8 cellular contexts compared by ENCODE assay signal in genomic region chr9:132240860-132241482, GRCh38.
DNase-seq lines count a peak whose midpoint lies in the region; ATAC-seq and TF ChIP-seq lines count a peak whose summit lies in the region.

No MANE protein-coding gene starts in this region.

- H3K9me2 ChIP-seq in GM23338 (ENCODE audit: insufficient read depth) (no peaks in the 10 kb centered on the region), Loucy (replicated peaks; ENCODE audit: low read depth, low read length) (no peaks in the 10 kb centered on the region)

- H3K27me3 ChIP-seq in GM23338 (ENCODE audit: insufficient read depth) (peaks cover 28% of the 10 kb centered on the region), Loucy (ENCODE audit: insufficient read depth, low read length, poor library complexity, severe bottlenecking) (no peaks in the 10 kb centered on the region)

- ATAC-seq in GM23338, result peak; percentile 80
- ATAC-seq in naive thymus-derived CD8-positive, alpha-beta T cell, result peak; percentile 88 to 91
- peak; percentile 94 for ATAC-seq in stimulated activated effector memory CD8-positive, alpha-beta T cell treated with anti-CD3 and anti-CD28 coated beads, Interleukin-12 subunit alpha, Interleukin-12 subunit beta, amount 100 ng/mL, for 72 hours

- peak overlapping the region; percentile 96 for H2AFZ ChIP-seq in GM23338
- H2AFZ ChIP-seq in Loucy (ENCODE audit: low read length), result peak overlapping the region; percentile 58; the same call in 1 of the 2 replicates

- H3K36me3 ChIP-seq in GM23338 (ENCODE audit: insufficient read depth) (no peaks in the 10 kb centered on the region), Loucy (ENCODE audit: insufficient read depth, low read length) (no peaks in the 10 kb centered on the region)

- peak overlapping the region; percentile 83 for H3K4me3 ChIP-seq in GM23338
- peak overlapping the region; percentile 84 for H3K4me3 ChIP-seq in Loucy (ENCODE audit: low read length, poor library complexity, severe bottlenecking)
- peak overlapping the region; percentile 57 for H3K4me3 ChIP-seq in fibroblast of pulmonary artery (replicated peaks; ENCODE audit: low read depth, low read length)

- H3K36me3 Mint-ChIP-seq in GM23338 (ENCODE audit: low read depth), result no peaks in the 10 kb centered on the region
- no peaks in the 10 kb centered on the region for H3K36me3 Mint-ChIP-seq in activated T-helper 2 cell treated with anti-CD3 and anti-CD28 coated beads, Interferon-gamma antibody, Interleukin-2, Interleukin-4, amounts not matched to agents 10 μg/mL and 5 μg/mL and 100 μg/mL, durations not matched to agents 14 hours and 24 hours and 36 hours (ENCODE audit: low read depth)
- no peaks in the 10 kb centered on the region for H3K36me3 Mint-ChIP-seq in naive thymus-derived CD8-positive, alpha-beta T cell
- peaks cover 6% of the 10 kb centered on the region for H3K36me3 Mint-ChIP-seq in stimulated activated effector memory CD8-positive, alpha-beta T cell treated with anti-CD3 and anti-CD28 coated beads, Interleukin-12 subunit alpha, Interleukin-12 subunit beta, amount 100 ng/mL, for 72 hours

- H3K4me1 ChIP-seq in GM23338 (ENCODE audit: insufficient read depth) (peaks cover 24% of the 10 kb centered on the region), Loucy (ENCODE audit: insufficient read depth, low read length, poor library complexity, severe bottlenecking) (peaks cover 21% of the 10 kb centered on the region)

- no peaks in the 10 kb centered on the region for H3K9me3 Mint-ChIP-seq in GM23338
- H3K9me3 Mint-ChIP-seq in activated T-helper 2 cell treated with anti-CD3 and anti-CD28 coated beads, Interferon-gamma antibody, Interleukin-2, Interleukin-4, amounts not matched to agents 10 μg/mL and 5 μg/mL and 100 μg/mL, durations not matched to agents 14 hours and 24 hours and 36 hours, result no peaks in the 10 kb centered on the region
- H3K9me3 Mint-ChIP-seq in naive thymus-derived CD8-positive, alpha-beta T cell, result no peaks in the 10 kb centered on the region
- no peaks in the 10 kb centered on the region for H3K9me3 Mint-ChIP-seq in stimulated activated effector memory CD8-positive, alpha-beta T cell treated with anti-CD3 and anti-CD28 coated beads, Interleukin-12 subunit alpha, Interleukin-12 subunit beta, amount 100 ng/mL, for 72 hours

- DNase-seq in DMS79 (lab: John Stamatoyannopoulos, UW) (peak; percentile 10), GM23338 (ENCODE audit: low spot score) (peak; percentile 99), RWPE1 (ENCODE audit: low spot score) (peak; percentile 99), fibroblast of pulmonary artery (ENCODE audit: low read depth) (peak; percentile 95)
- DNase-seq in activated T-helper 2 cell treated with anti-CD3 and anti-CD28 coated beads, Interferon-gamma antibody, Interleukin-2, Interleukin-4, amounts not matched to agents 10 μg/mL and 5 μg/mL and 100 μg/mL, durations not matched to agents 14 hours and 24 hours and 36 hours (ENCODE audit: low spot score), result peak; percentile 98
- DNase-seq in naive thymus-derived CD8-positive, alpha-beta T cell, result peak; percentile 96 to 100 (median 100)
- DNase-seq in stimulated activated effector memory CD8-positive, alpha-beta T cell treated with anti-CD3 and anti-CD28 coated beads, Interleukin-12 subunit alpha, Interleukin-12 subunit beta, amount 100 ng/mL, for 72 hours (ENCODE audit: low spot score in 2 of 2), result peak; percentile 95 to 98

- H3K27ac ChIP-seq in GM23338 (ENCODE audit: low read depth), result no peak overlapping the region
- H3K27ac ChIP-seq in RWPE1, result no peak overlapping the region

- H3K27me3 Mint-ChIP-seq in GM23338 (ENCODE audit: insufficient read depth, low read depth, poor library complexity), result peaks cover 46% of the 10 kb centered on the region
- H3K27me3 Mint-ChIP-seq in activated T-helper 2 cell treated with anti-CD3 and anti-CD28 coated beads, Interferon-gamma antibody, Interleukin-2, Interleukin-4, amounts not matched to agents 10 μg/mL and 5 μg/mL and 100 μg/mL, durations not matched to agents 14 hours and 24 hours and 36 hours (ENCODE audit: low read depth), result peaks cover 30% of the 10 kb centered on the region
- H3K27me3 Mint-ChIP-seq in naive thymus-derived CD8-positive, alpha-beta T cell, result peaks cover 0 to 3% (median 0%) of the 10 kb centered on the region in 5 donors

- H3K9me3 ChIP-seq in Loucy (ENCODE audit: insufficient read depth, low read depth, low read length), result no peaks in the 10 kb centered on the region

- POLR2A ChIA-PET in RWPE1 (lab: Yijun Ruan, JAX; ENCODE audit: low non-redundant PET), result no interaction called here
- POLR2A ChIA-PET in naive thymus-derived CD8-positive, alpha-beta T cell (lab: Charles Lee), result interaction anchor here (0.6 to 1.4 kb wide), 14 partner anchors 12 to 1503 kb away, joined by 3 to 13 read pairs (median 3); partner anchors contain the start of genes GTF3C5, MED27, NTNG2 and NUP214

- peaks cover 31% of the 10 kb centered on the region for H3K4me1 Mint-ChIP-seq in GM23338
- peaks cover 6% of the 10 kb centered on the region for H3K4me1 Mint-ChIP-seq in activated T-helper 2 cell treated with anti-CD3 and anti-CD28 coated beads, Interferon-gamma antibody, Interleukin-2, Interleukin-4, amounts not matched to agents 10 μg/mL and 5 μg/mL and 100 μg/mL, durations not matched to agents 14 hours and 24 hours and 36 hours (ENCODE audit: low read depth)
- peaks cover 11 to 25% (median 19%) of the 10 kb centered on the region in 4 donors for H3K4me1 Mint-ChIP-seq in naive thymus-derived CD8-positive, alpha-beta T cell
- peaks cover 20% of the 10 kb centered on the region for H3K4me1 Mint-ChIP-seq in stimulated activated effector memory CD8-positive, alpha-beta T cell treated with anti-CD3 and anti-CD28 coated beads, Interleukin-12 subunit alpha, Interleukin-12 subunit beta, amount 100 ng/mL, for 72 hours

- H4K20me1 ChIP-seq in GM23338 (replicated peaks; ENCODE audit: insufficient read depth) (no peaks in the 10 kb centered on the region), Loucy (ENCODE audit: insufficient read depth, low read length, poor library complexity, severe bottlenecking) (no peaks in the 10 kb centered on the region)

- peak overlapping the region; percentile 56 for H3K9ac ChIP-seq in Loucy (ENCODE audit: low read depth, low read length, poor library complexity, severe bottlenecking)

- H3K79me2 ChIP-seq in GM23338 (replicated peaks; ENCODE audit: insufficient read depth) (no peaks in the 10 kb centered on the region), Loucy (ENCODE audit: insufficient read depth, low read length) (no peaks in the 10 kb centered on the region)

- CTCF ChIA-PET in RWPE1 (lab: Yijun Ruan, JAX), result interaction anchor here (0.6 to 4.3 kb wide), 6 partner anchors 12 to 485 kb away, joined by 3 to 20 read pairs (median 4); no protein-coding TSS in a partner anchor

- intact Hi-C loops in activated T-helper 2 cell treated with anti-CD3 and anti-CD28 coated beads, Interferon-gamma antibody, Interleukin-2, Interleukin-4, amounts not matched to agents 10 μg/mL and 5 μg/mL and 100 μg/mL, durations not matched to agents 14 hours and 24 hours and 36 hours (cut with micrococcal nuclease), result loop anchor here (10.0 kb wide), 1 partner anchor 406 kb away; no protein-coding TSS in a partner anchor

- H3F3A ChIP-seq in GM23338 (replicated peaks; ENCODE audit: low read depth), result 0 out of 2 replicates have a peak, but pooled peaks cover 4% of the 10 kb centered on the region
- H3F3A ChIP-seq in Loucy (ENCODE audit: low read depth), result no peaks in the 10 kb centered on the region

- H3K4me2 ChIP-seq in GM23338, result peak overlapping the region; percentile 99
- peak overlapping the region; percentile 97 for H3K4me2 ChIP-seq in Loucy (ENCODE audit: low read depth, low read length, poor library complexity, severe bottlenecking)

- TF ChIP-seq CTCF in GM23338 (conservative IDR thresholded peaks at IDR 0.05; ENCODE audit: low read depth in 2 of 2), result no peak
- TF ChIP-seq CTCF in Loucy (conservative IDR thresholded peaks at IDR 0.05; ENCODE audit: low read length), result no peak
- no peak for TF ChIP-seq CTCF in RWPE1 (conservative IDR thresholded peaks at IDR 0.05; ENCODE audit: low read depth)
- TF ChIP-seq CTCF in fibroblast of pulmonary artery (IDR thresholded peaks at IDR 0.05; ENCODE audit: low read length, missing control alignments), result no peak

- H3K4me3 Mint-ChIP-seq in GM23338, result peak overlapping the region; percentile 89
- H3K4me3 Mint-ChIP-seq in activated T-helper 2 cell treated with anti-CD3 and anti-CD28 coated beads, Interferon-gamma antibody, Interleukin-2, Interleukin-4, amounts not matched to agents 10 μg/mL and 5 μg/mL and 100 μg/mL, durations not matched to agents 14 hours and 24 hours and 36 hours (ENCODE audit: low read depth), result peak overlapping the region; percentile 92
- H3K4me3 Mint-ChIP-seq in naive thymus-derived CD8-positive, alpha-beta T cell, result peak overlapping the region; percentile 94 to 99 (median 98)
- H3K4me3 Mint-ChIP-seq in stimulated activated effector memory CD8-positive, alpha-beta T cell treated with anti-CD3 and anti-CD28 coated beads, Interleukin-12 subunit alpha, Interleukin-12 subunit beta, amount 100 ng/mL, for 72 hours, result peak overlapping the region; percentile 96

- H3K27ac Mint-ChIP-seq in GM23338, result no peak overlapping the region
- peak overlapping the region; percentile 75 for H3K27ac Mint-ChIP-seq in activated T-helper 2 cell treated with anti-CD3 and anti-CD28 coated beads, Interferon-gamma antibody, Interleukin-2, Interleukin-4, amounts not matched to agents 10 μg/mL and 5 μg/mL and 100 μg/mL, durations not matched to agents 14 hours and 24 hours and 36 hours
- H3K27ac Mint-ChIP-seq in naive thymus-derived CD8-positive, alpha-beta T cell, result peak overlapping the region; percentile 45 to 97 (median 94)
- peak overlapping the region; percentile 87 for H3K27ac Mint-ChIP-seq in stimulated activated effector memory CD8-positive, alpha-beta T cell treated with anti-CD3 and anti-CD28 coated beads, Interleukin-12 subunit alpha, Interleukin-12 subunit beta, amount 100 ng/mL, for 72 hours

TF ChIP-seq in GM23338, 12 proteins besides CTCF, POLR2A, EP300 and RAD21:
- TF ChIP-seq POLR2AphosphoS5 (IDR thresholded peaks at IDR 0.05; ENCODE audit: low read depth) (peak; percentile 68), STAT1 (IDR thresholded peaks at IDR 0.05; ENCODE audit: unreplicated experiment) (no peak)

Comparison
In these comparisons a context has a peak if more than half of its experiments do, and no peak if none do; other contexts are left out.
1. DNase-seq: peak in every context shown above with its lines; median percentile 100 in naive thymus-derived CD8-positive, alpha-beta T cell; 99 in GM23338; 99 in RWPE1; 98 in activated T-helper 2 cell treated with anti-CD3 and anti-CD28 coated beads, Interferon-gamma antibody, Interleukin-2, Interleukin-4, amounts not matched to agents 10 μg/mL and 5 μg/mL and 100 μg/mL, durations not matched to agents 14 hours and 24 hours and 36 hours; 96 in stimulated activated effector memory CD8-positive, alpha-beta T cell treated with anti-CD3 and anti-CD28 coated beads, Interleukin-12 subunit alpha, Interleukin-12 subunit beta, amount 100 ng/mL, for 72 hours; 95 in fibroblast of pulmonary artery; 10 in DMS79.